In genomic region chr7:131424219-131424822, GRCh38 we compare ENCODE assay signal across 8 cellular contexts.
A peak's percentile ranks its signal among the peaks of the same experiment; 100 is the strongest.
DNase-seq lines count a peak whose midpoint lies in the region; ATAC-seq and TF ChIP-seq lines count a peak whose summit lies in the region.

No MANE protein-coding gene starts in this region.

- H3K4me2 ChIP-seq in Loucy (ENCODE audit: low read depth, low read length, poor library complexity, severe bottlenecking): no peak overlapping the region
- no peak overlapping the region for H3K4me2 ChIP-seq in SK-N-SH
- H3K4me2 ChIP-seq in fibroblast of lung (ENCODE audit: extremely low read depth, insufficient read depth, low read length): no peak overlapping the region
- H3K4me2 ChIP-seq in osteoblast (ENCODE audit: insufficient read depth, low read length): no peak overlapping the region

- no peaks in the 10 kb centered on the region for H3K9me2 ChIP-seq in Loucy (replicated peaks; ENCODE audit: low read depth, low read length)
- no peaks in the 10 kb centered on the region for H3K9me2 ChIP-seq in SK-N-SH

- H3K4me3 ChIP-seq in Loucy (ENCODE audit: low read length, poor library complexity, severe bottlenecking): no peak overlapping the region
- H3K4me3 ChIP-seq in SK-N-SH (ENCODE audit: low read depth in 2 of 2, low read length in 1 of 2): no peak overlapping the region
- H3K4me3 ChIP-seq in fibroblast of lung (replicated peaks in 1 of 4; ENCODE audit: control extremely low read depth in 1 of 4, insufficient read depth in 1 of 4, low read depth in 3 of 4, low read length in 4 of 4): no peak overlapping the region
- no peak overlapping the region for H3K4me3 ChIP-seq in osteoblast (ENCODE audit: insufficient read depth, low read length)

- H3K9ac ChIP-seq in Loucy (ENCODE audit: low read depth, low read length, poor library complexity, severe bottlenecking) (no peak overlapping the region), SK-N-SH (no peak overlapping the region), fibroblast of lung (ENCODE audit: insufficient read depth, low read length) (no peak overlapping the region)

- peak; percentile 11 for DNase-seq in NOMO-1 treated with DMSO at 0.1 percent for 48 hours (lab: John Stamatoyannopoulos, UW; ENCODE audit: unreplicated experiment)
- no peak for DNase-seq in NOMO-1 treated with dmso at 0.1 percent for 144 hours (lab: John Stamatoyannopoulos, UW; ENCODE audit: unreplicated experiment)
- DNase-seq in SK-N-SH: peak; percentile 52
- peak; percentile 36 to 73 for DNase-seq in fibroblast of lung (ENCODE audit: low read depth in 2 of 2)
- no peak for DNase-seq in osteoblast (ENCODE audit: insufficient read length, low spot score, missing footprints)

- H3K27ac ChIP-seq in SK-N-SH (ENCODE audit: low read depth in 2 of 2, low read length in 1 of 2): no peak overlapping the region
- no peak overlapping the region for H3K27ac ChIP-seq in fibroblast of lung (ENCODE audit: insufficient read depth, low read length)
- H3K27ac ChIP-seq in osteoblast (ENCODE audit: low read depth, low read length): peak overlapping the region; percentile 41

- POLR2A ChIA-PET in SK-N-SH (lab: Yijun Ruan, JAX): no interaction called here

- 88% methylated on average over 5 of the region's 5 CpGs for WGBS in SK-N-SH (ENCODE audit: low lambda C conversion rate)

- H3K9me3 ChIP-seq in Loucy (ENCODE audit: insufficient read depth, low read depth, low read length) (no peaks in the 10 kb centered on the region), SK-N-SH (no peaks in the 10 kb centered on the region), fibroblast of lung (ENCODE audit: control insufficient read depth, insufficient read depth, low read depth, low read length) (no peaks in the 10 kb centered on the region), osteoblast (ENCODE audit: low read depth, low read length) (no peaks in the 10 kb centered on the region)

- CTCF ChIA-PET in SK-N-SH (lab: Yijun Ruan, JAX): interaction anchor here (0.5 to 2.5 kb wide), 19 partner anchors 9 to 442 kb away, joined by 3 to 13 read pairs (median 4); no protein-coding TSS in a partner anchor

- TF ChIP-seq RAD21 in SK-N-SH (IDR thresholded peaks at IDR 0.05; ENCODE audit: low read length): peak; percentile 85

- no peak for TF ChIP-seq EP300 in SK-N-SH (IDR thresholded peaks at IDR 0.05; ENCODE audit: borderline replicate concordance in 1 of 2, low read depth in 1 of 2, low read length in 1 of 2)

- TF ChIP-seq CTCF in Loucy (conservative IDR thresholded peaks at IDR 0.05; ENCODE audit: low read length) (peak; percentile 77), SK-N-SH (IDR thresholded peaks at IDR 0.05) (peak; percentile 94), fibroblast of lung (conservative IDR thresholded peaks at IDR 0.05 in 1 of 2, IDR thresholded peaks at IDR 0.05 in 1 of 2; ENCODE audit: low read depth in 1 of 2, low read length in 2 of 2) (peak; percentile 24 to 59), osteoblast (IDR thresholded peaks at IDR 0.05; ENCODE audit: extremely low read depth, low read depth, low read length) (peak; percentile 56)

- no peaks in the 10 kb centered on the region for H3F3A ChIP-seq in Loucy (ENCODE audit: low read depth)
- H3F3A ChIP-seq in SK-N-SH (replicated peaks; ENCODE audit: insufficient read depth): peaks cover 12% of the 10 kb centered on the region

- H3K27me3 ChIP-seq in Loucy (ENCODE audit: insufficient read depth, low read length, poor library complexity, severe bottlenecking) (no peaks in the 10 kb centered on the region), SK-N-SH (ENCODE audit: insufficient read depth) (no peaks in the 10 kb centered on the region), fibroblast of lung (ENCODE audit: control insufficient read depth, insufficient read depth, low read length) (no peaks in the 10 kb centered on the region), osteoblast (ENCODE audit: insufficient read depth, low read length) (no peaks in the 10 kb centered on the region)

- H2AFZ ChIP-seq in Loucy (ENCODE audit: low read length) (no peak overlapping the region), SK-N-SH (ENCODE audit: low read depth) (no peak overlapping the region), fibroblast of lung (ENCODE audit: low read length) (no peak overlapping the region), osteoblast (ENCODE audit: low read length) (no peak overlapping the region)

- H4K20me1 ChIP-seq in Loucy (ENCODE audit: insufficient read depth, low read length, poor library complexity, severe bottlenecking) (peaks cover 9% of the 10 kb centered on the region), SK-N-SH (ENCODE audit: insufficient read depth) (peaks cover 4% of the 10 kb centered on the region; the same call in 1 of the 2 replicates), fibroblast of lung (ENCODE audit: control insufficient read depth, extremely low read depth, insufficient read depth, low read length) (no peaks in the 10 kb centered on the region), osteoblast (ENCODE audit: insufficient read depth, low read length) (peaks cover 8% of the 10 kb centered on the region)

- no peak for ATAC-seq in GM21390 (IDR thresholded peaks at IDR 0.05; ENCODE audit: unreplicated experiment)
- no peak for ATAC-seq in HG02938 (IDR thresholded peaks at IDR 0.05; ENCODE audit: unreplicated experiment)

- no peaks in the 10 kb centered on the region for H3K79me2 ChIP-seq in Loucy (ENCODE audit: insufficient read depth, low read length)
- H3K79me2 ChIP-seq in SK-N-SH (ENCODE audit: insufficient read depth): peaks cover 32% of the 10 kb centered on the region
- no peaks in the 10 kb centered on the region for H3K79me2 ChIP-seq in fibroblast of lung (ENCODE audit: control insufficient read depth, insufficient read depth, low read length)
- peaks cover 19% of the 10 kb centered on the region for H3K79me2 ChIP-seq in osteoblast (ENCODE audit: insufficient read depth, low read length)

- H3K36me3 ChIP-seq in Loucy (ENCODE audit: insufficient read depth, low read length) (peaks cover 17% of the 10 kb centered on the region; the same call in 1 of the 2 replicates), SK-N-SH (replicated peaks in 1 of 2; ENCODE audit: control insufficient read depth in 1 of 2, insufficient read depth in 2 of 2, low read length in 1 of 2) (peaks cover 27 to 56% of the 10 kb centered on the region in 2 experiments), fibroblast of lung (ENCODE audit: control insufficient read depth, insufficient read depth, low read length) (no peaks in the 10 kb centered on the region), osteoblast (ENCODE audit: insufficient read depth, low read length) (no peaks in the 10 kb centered on the region)

- no peaks in the 10 kb centered on the region for H3K4me1 ChIP-seq in Loucy (ENCODE audit: insufficient read depth, low read length, poor library complexity, severe bottlenecking)
- no peaks in the 10 kb centered on the region; a peak in 1 of 4 replicates for H3K4me1 ChIP-seq in SK-N-SH (ENCODE audit: control insufficient read depth in 1 of 2, insufficient read depth in 2 of 2, low read depth in 1 of 2, low read length in 1 of 2)
- no peaks in the 10 kb centered on the region for H3K4me1 ChIP-seq in fibroblast of lung (ENCODE audit: control insufficient read depth, extremely low read depth, insufficient read depth, low read length)
- no peaks in the 10 kb centered on the region for H3K4me1 ChIP-seq in osteoblast (ENCODE audit: insufficient read depth, low read length)

TF ChIP-seq in SK-N-SH, 30 proteins besides CTCF, POLR2A, EP300 and RAD21:
- TF ChIP-seq MXI1 (IDR thresholded peaks at IDR 0.05; ENCODE audit: low read depth, low read length) (0 out of 2 replicates have a peak, but pooled peaks have one; percentile 28), GATA2 (CRISPR knock-in tag; IDR thresholded peaks at IDR 0.05) (no peak), RFX5 (IDR thresholded peaks at IDR 0.05; ENCODE audit: low read length) (no peak), TCF12 (IDR thresholded peaks at IDR 0.05) (no peak), FOXM1 (IDR thresholded peaks at IDR 0.05; ENCODE audit: low read depth) (no peak), GABPA (IDR thresholded peaks at IDR 0.05; ENCODE audit: low read depth) (no peak), CHD2 (IDR thresholded peaks at IDR 0.05; ENCODE audit: low read length, partially characterized antibody) (peak; percentile 28), RCOR1 (IDR thresholded peaks at IDR 0.05; ENCODE audit: low read length) (no peak), SMC3 (IDR thresholded peaks at IDR 0.05; ENCODE audit: low read depth, low read length) (peak; percentile 79)

Comparison
In these comparisons a context has a peak if more than half of its experiments do, and no peak if none do; other contexts are left out.
1. DNase-seq: peak in NOMO-1 treated with DMSO at 0.1 percent for 48 hours (single experiment), SK-N-SH (single experiment) and fibroblast of lung (2 of 2); none in NOMO-1 treated with dmso at 0.1 percent for 144 hours (single experiment) and osteoblast (single experiment).
2. CTCF ChIP-seq: peak in every context shown above with its lines; median percentile 94 in SK-N-SH; 77 in Loucy; 56 in osteoblast; 42 in fibroblast of lung.